In genomic region chr6:35386989-35387388, GRCh38 we compare ENCODE assay signal across 2 cellular contexts.
TF ChIP-seq lines count a peak whose summit lies in the region.

No MANE protein-coding gene starts in this region.

TF ChIP-seq in IMR-90, 13 proteins besides CTCF, POLR2A, EP300 and RAD21:
- no peak for TF ChIP-seq NFE2L2 (IDR thresholded peaks at IDR 0.05; ENCODE audit: low read depth, low read length)
- TF ChIP-seq MXI1 (IDR thresholded peaks at IDR 0.05; ENCODE audit: borderline replicate concordance, low read depth, low read length) = no peak
- no peak for TF ChIP-seq RCOR1 (IDR thresholded peaks at IDR 0.05; ENCODE audit: insufficient replicate concordance, low read length)
- TF ChIP-seq ELK1 (IDR thresholded peaks at IDR 0.05; ENCODE audit: borderline replicate concordance, low read depth, low read length) = no peak
- no peak for TF ChIP-seq MAFK (IDR thresholded peaks at IDR 0.05; ENCODE audit: low read depth, low read length)
- no peak for TF ChIP-seq RFX5 (IDR thresholded peaks at IDR 0.05; ENCODE audit: low read depth, low read length)
- TF ChIP-seq CHD1 (IDR thresholded peaks at IDR 0.05; ENCODE audit: low read depth, low read length) = no peak
- no peak for TF ChIP-seq MAZ (IDR thresholded peaks at IDR 0.05; ENCODE audit: borderline replicate concordance, low read depth, low read length)
- TF ChIP-seq USF2 (IDR thresholded peaks at IDR 0.05; ENCODE audit: low read depth, low read length) = no peak

TF ChIP-seq in K562, 482 proteins besides CTCF, POLR2A, EP300 and RAD21:
- TF ChIP-seq ZNF408 (CRISPR knock-in tag; IDR thresholded peaks at IDR 0.05; ENCODE audit: low read depth) = no peak
- peak; percentile 51; the same call in 1 of the 2 replicates for TF ChIP-seq CEBPG (CRISPR knock-in tag; IDR thresholded peaks at IDR 0.05)
- TF ChIP-seq CEBPG (tag; conservative IDR thresholded peaks at IDR 0.05 in 1 of 2, IDR thresholded peaks at IDR 0.05 in 1 of 2) = no peak
- TF ChIP-seq ZSCAN32 (CRISPR knock-in tag; IDR thresholded peaks at IDR 0.05) = no peak
- no peak for TF ChIP-seq REST (CRISPR knock-in tag; IDR thresholded peaks at IDR 0.05; ENCODE audit: low read depth)
- TF ChIP-seq TRIM25 (IDR thresholded peaks at IDR 0.05; ENCODE audit: borderline replicate concordance) = no peak
- TF ChIP-seq RUNX1 (IDR thresholded peaks at IDR 0.05; ENCODE audit: low read depth) = no peak
- TF ChIP-seq ARNT (IDR thresholded peaks at IDR 0.05) = no peak
- TF ChIP-seq CUX1 (CRISPR knock-in tag; IDR thresholded peaks at IDR 0.05) = no peak
- TF ChIP-seq C11orf30 (IDR thresholded peaks at IDR 0.05; ENCODE audit: low read depth) = no peak
